Comparison of ENCODE assay signal across 9 cellular contexts in the genomic region with DNA sequence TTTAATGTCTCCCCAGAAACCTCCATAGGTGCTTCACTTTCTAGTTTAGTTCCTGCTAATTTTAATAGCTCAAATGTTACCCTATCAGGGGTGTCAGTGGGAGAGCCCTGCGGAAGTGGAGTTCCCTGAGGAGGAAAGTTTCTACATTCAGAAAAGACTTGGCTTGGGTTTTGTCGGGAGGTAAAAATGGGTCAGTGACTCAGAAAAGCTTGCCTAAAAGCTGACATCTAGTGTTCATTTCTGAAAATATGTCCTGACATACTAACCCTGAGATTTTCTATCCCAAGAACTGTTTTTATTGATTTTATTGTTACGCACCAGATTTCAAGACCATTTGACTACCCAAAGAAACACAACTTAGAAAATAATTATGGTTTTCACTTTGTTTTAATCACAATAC. TPM values are rescaled to one million over a fixed set of nuclear protein-coding genes. Genes with fewer than 3 reads are reported as not detected.
A peak's percentile ranks its signal among the peaks of the same experiment; 100 is the strongest.
DNase-seq lines count a peak whose midpoint lies in the region; ATAC-seq and TF ChIP-seq lines count a peak whose summit lies in the region.
"Had no signal": no experiment of that assay in that cellular context is flagged by ENCODE, and none has a peak within 500 bp of the region (broad histone marks: within the 10 kb centered on the region; RNA-seq: fewer than 3 reads in every experiment).

No MANE protein-coding gene starts in this region.

- no peak overlapping the region for H2AFZ ChIP-seq in GM23338

- TF ChIP-seq CTCF in GM23338 (conservative IDR thresholded peaks at IDR 0.05; ENCODE audit: low read depth in 2 of 2), result peak; percentile 30 to 40; a peak in 2 of 4 replicates
- peak; percentile 73 for TF ChIP-seq CTCF in VCaP (conservative IDR thresholded peaks at IDR 0.05)
- peak; percentile 14 for TF ChIP-seq CTCF in kidney epithelial cell (IDR thresholded peaks at IDR 0.05; ENCODE audit: insufficient read depth, low read length, poor library complexity, severe bottlenecking)

- peak overlapping the region; percentile 21; the same call in 1 of the 2 replicates for H3K27ac Mint-ChIP-seq in GM23338

- peaks cover 17% of the 10 kb centered on the region for H3F3A ChIP-seq in GM23338 (replicated peaks; ENCODE audit: low read depth)

- no peaks in the 10 kb centered on the region for H4K20me1 ChIP-seq in GM23338 (replicated peaks; ENCODE audit: insufficient read depth)

- peaks cover 14% of the 10 kb centered on the region for H3K27me3 Mint-ChIP-seq in GM23338 (ENCODE audit: insufficient read depth, low read depth, poor library complexity)
- H3K27me3 Mint-ChIP-seq: naive thymus-derived CD4-positive, alpha-beta T cell had no signal

- no peaks in the 10 kb centered on the region for H3K9me3 Mint-ChIP-seq in GM23338

- H3K4me2 ChIP-seq in GM23338, result no peak overlapping the region

- H3K4me1 ChIP-seq in GM23338 (ENCODE audit: insufficient read depth), result peaks cover 7% of the 10 kb centered on the region; the same call in 1 of the 2 replicates

- DNase-seq in AG08396 (ENCODE audit: low spot score), result peak; percentile 24
- no peak for DNase-seq in GM23338 (ENCODE audit: low spot score)
- DNase-seq in kidney epithelial cell (ENCODE audit: low read depth), result no peak
- no peak for DNase-seq in NCI-H2029 (lab: John Stamatoyannopoulos, UW)
- DNase-seq in stimulated activated CD4-positive, alpha-beta T cell treated with anti-CD3 and anti-CD28 coated beads, Interleukin-4, amount 100 ng/mL, for 1 hour, result no peak
- DNase-seq in activated CD4-positive, alpha-beta T cell treated with anti-CD3 and anti-CD28 coated beads, Interleukin-2, amount 50 U/mL, for 48 hours, result no peak

- H3K4me3 ChIP-seq in GM23338 (no peak overlapping the region), kidney epithelial cell (ENCODE audit: low read depth, low read length) (no peak overlapping the region)

- H3K36me3 Mint-ChIP-seq in GM23338 (ENCODE audit: low read depth), result peaks cover 17% of the 10 kb centered on the region

- H3K27me3 ChIP-seq in GM23338 (ENCODE audit: insufficient read depth) (no peaks in the 10 kb centered on the region), kidney epithelial cell (ENCODE audit: control insufficient read depth, insufficient read depth, low read length) (no peaks in the 10 kb centered on the region)

- ATAC-seq in GM23338 (no peak), GM18870 (IDR thresholded peaks at IDR 0.05; ENCODE audit: unreplicated experiment) (no peak)
- ATAC-seq: naive thymus-derived CD4-positive, alpha-beta T cell had no signal

- H3K4me3 Mint-ChIP-seq in GM23338, result no peak overlapping the region
- H3K4me3 Mint-ChIP-seq: naive thymus-derived CD4-positive, alpha-beta T cell had no signal

- peaks cover 11% of the 10 kb centered on the region; the same call in 2 of the 3 replicates for H3K4me1 Mint-ChIP-seq in GM23338

- peaks cover 20% of the 10 kb centered on the region for H3K79me2 ChIP-seq in GM23338 (replicated peaks; ENCODE audit: insufficient read depth)

- H3K36me3 ChIP-seq in GM23338 (ENCODE audit: insufficient read depth) (no peaks in the 10 kb centered on the region), kidney epithelial cell (ENCODE audit: control insufficient read depth, insufficient read depth, low read length) (no peaks in the 10 kb centered on the region)

- H3K9me2 ChIP-seq in GM23338 (ENCODE audit: insufficient read depth), result peaks cover 2% of the 10 kb centered on the region; the same call in 1 of the 2 replicates

- H3K27ac ChIP-seq in GM23338 (ENCODE audit: low read depth), result peak overlapping the region; percentile 89
- no peak overlapping the region for H3K27ac ChIP-seq in VCaP

TF ChIP-seq in GM23338, 12 proteins besides CTCF, POLR2A, EP300 and RAD21:
- TF ChIP-seq EZH2 (IDR thresholded peaks at IDR 0.05; ENCODE audit: low read depth, unreplicated experiment) (no peak), STAT1 (IDR thresholded peaks at IDR 0.05; ENCODE audit: unreplicated experiment) (no peak), ZNF331 (CRISPR knock-in tag; IDR thresholded peaks at IDR 0.05; ENCODE audit: low read depth) (no peak), NANOG (IDR thresholded peaks at IDR 0.05; ENCODE audit: borderline replicate concordance) (no peak), POLR2AphosphoS5 (IDR thresholded peaks at IDR 0.05; ENCODE audit: low read depth) (no peak), EZH2phosphoT487 (IDR thresholded peaks at IDR 0.05; ENCODE audit: unreplicated experiment) (no peak), CREB1 (CRISPR knock-in tag; IDR thresholded peaks at IDR 0.05; ENCODE audit: low read depth) (no peak)
- TF ChIP-seq, protein P1, sequence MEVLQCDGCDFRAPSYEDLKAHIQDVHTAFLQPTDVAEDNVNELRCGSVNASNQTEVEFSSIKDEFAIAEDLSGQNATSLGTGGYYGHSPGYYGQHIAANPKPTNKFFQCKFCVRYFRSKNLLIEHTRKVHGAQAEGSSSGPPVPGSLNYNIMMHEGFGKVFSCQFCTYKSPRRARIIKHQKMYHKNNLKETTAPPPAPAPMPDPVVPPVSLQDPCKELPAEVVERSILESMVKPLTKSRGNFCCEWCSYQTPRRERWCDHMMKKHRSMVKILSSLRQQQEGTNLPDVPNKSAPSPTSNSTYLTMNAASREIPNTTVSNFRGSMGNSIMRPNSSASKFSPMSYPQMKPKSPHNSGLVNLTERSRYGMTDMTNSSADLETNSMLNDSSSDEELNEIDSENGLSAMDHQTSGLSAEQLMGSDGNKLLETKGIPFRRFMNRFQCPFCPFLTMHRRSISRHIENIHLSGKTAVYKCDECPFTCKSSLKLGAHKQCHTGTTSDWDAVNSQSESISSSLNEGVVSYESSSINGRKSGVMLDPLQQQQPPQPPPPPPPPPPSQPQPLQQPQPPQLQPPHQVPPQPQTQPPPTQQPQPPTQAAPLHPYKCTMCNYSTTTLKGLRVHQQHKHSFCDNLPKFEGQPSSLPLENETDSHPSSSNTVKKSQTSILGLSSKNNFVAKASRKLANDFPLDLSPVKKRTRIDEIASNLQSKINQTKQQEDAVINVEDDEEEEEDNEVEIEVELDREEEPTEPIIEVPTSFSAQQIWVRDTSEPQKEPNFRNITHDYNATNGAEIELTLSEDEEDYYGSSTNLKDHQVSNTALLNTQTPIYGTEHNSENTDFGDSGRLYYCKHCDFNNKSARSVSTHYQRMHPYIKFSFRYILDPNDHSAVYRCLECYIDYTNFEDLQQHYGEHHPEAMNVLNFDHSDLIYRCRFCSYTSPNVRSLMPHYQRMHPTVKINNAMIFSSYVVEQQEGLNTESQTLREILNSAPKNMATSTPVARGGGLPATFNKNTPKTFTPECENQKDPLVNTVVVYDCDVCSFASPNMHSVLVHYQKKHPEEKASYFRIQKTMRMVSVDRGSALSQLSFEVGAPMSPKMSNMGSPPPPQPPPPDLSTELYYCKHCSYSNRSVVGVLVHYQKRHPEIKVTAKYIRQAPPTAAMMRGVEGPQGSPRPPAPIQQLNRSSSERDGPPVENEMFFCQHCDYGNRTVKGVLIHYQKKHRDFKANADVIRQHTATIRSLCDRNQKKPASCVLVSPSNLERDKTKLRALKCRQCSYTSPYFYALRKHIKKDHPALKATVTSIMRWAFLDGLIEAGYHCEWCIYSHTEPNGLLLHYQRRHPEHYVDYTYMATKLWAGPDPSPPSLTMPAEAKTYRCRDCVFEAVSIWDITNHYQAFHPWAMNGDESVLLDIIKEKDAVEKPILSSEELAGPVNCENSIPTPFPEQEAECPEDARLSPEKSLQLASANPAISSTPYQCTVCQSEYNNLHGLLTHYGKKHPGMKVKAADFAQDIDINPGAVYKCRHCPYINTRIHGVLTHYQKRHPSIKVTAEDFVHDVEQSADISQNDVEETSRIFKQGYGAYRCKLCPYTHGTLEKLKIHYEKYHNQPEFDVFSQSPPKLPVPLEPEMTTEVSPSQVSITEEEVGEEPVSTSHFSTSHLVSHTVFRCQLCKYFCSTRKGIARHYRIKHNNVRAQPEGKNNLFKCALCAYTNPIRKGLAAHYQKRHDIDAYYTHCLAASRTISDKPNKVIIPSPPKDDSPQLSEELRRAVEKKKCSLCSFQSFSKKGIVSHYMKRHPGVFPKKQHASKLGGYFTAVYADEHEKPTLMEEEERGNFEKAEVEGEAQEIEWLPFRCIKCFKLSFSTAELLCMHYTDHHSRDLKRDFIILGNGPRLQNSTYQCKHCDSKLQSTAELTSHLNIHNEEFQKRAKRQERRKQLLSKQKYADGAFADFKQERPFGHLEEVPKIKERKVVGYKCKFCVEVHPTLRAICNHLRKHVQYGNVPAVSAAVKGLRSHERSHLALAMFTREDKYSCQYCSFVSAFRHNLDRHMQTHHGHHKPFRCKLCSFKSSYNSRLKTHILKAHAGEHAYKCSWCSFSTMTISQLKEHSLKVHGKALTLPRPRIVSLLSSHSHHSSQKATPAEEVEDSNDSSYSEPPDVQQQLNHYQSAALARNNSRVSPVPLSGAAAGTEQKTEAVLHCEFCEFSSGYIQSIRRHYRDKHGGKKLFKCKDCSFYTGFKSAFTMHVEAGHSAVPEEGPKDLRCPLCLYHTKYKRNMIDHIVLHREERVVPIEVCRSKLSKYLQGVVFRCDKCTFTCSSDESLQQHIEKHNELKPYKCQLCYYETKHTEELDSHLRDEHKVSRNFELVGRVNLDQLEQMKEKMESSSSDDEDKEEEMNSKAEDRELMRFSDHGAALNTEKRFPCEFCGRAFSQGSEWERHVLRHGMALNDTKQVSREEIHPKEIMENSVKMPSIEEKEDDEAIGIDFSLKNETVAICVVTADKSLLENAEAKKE (CRISPR knock-in tag; IDR thresholded peaks at IDR 0.05), result no peak

RNA-seq across cellular contexts. Expression of a gene that starts 40.9 kb away (rescaled TPM):
- 133 and 139 TPM in 2 replicates for total RNA-seq in GM23338 (2014; rRNA removed; shearing (Covaris generic))
- polyA plus RNA-seq in GM23338 (2016; fragmentation: Nextera tagmentation; extraction: Ambion mirVana), result 63.5 and 71.9 TPM in 2 replicates
- 10.3 and 17.3 TPM in 2 replicates for total RNA-seq in kidney epithelial cell
- polyA plus RNA-seq: naive thymus-derived CD4-positive, alpha-beta T cell had no signal

Comparison
In these comparisons a context has a peak if more than half of its experiments do, and no peak if none do; other contexts are left out.
1. CTCF ChIP-seq: peak in every context shown above with its lines; median percentile 73 in VCaP; 35 in GM23338; 14 in kidney epithelial cell.